ENCODE assay signal across 8 cellular contexts in the genomic region with DNA sequence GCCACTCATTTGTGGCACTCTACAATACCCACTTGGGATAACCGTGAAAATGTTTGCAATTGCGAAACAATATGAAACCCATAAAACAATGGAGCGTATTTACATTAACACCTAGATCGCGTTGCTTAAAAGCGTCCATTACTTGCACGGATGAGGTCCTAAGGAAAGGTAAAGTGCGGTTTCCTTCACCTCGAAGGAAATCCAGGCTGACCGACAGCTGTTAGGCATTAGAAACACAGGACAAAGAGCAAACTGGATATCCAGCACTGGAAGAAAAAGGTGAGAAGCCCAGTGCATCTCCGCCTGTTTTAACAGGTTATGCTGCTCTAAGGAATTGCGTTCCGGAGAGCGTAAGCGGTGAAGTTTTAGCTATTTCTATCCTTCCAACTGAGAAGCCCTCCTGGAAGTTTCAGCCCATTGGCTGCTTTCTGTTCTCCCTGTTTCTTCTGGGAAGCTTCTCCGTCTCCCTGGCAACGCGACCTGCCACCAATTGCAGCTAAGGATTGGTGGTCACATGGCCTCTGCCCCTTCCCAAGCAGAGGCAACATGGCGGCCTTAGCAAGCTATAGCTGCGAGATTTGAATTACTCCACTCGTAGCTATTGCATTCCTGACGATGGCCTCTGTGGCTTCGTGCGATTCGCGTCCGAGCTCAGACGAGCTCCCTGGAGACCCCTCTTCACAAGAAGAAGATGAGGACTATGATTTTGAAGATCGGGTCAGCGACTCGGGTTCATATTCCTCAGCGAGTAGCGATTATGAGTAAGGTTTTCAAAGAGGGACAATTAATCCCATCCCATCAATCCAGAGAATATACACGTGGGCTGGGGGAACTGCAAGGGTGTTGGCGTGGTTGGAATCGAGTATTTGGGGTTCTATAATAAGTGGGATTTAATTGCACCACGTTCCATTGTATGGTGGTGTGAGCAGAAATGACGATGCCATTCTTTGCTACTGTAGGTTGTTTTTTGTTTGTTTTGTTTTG. TPM values are rescaled to one million over a fixed set of nuclear protein-coding genes. Genes with fewer than 3 reads are reported as not detected.
A peak's percentile ranks its signal among the peaks of the same experiment; 100 is the strongest.
DNase-seq lines count a peak whose midpoint lies in the region; ATAC-seq lines count a peak whose summit lies in the region.

A gene (plus strand): TSS at position 538 of the 984 bp plus-strand sequence. CDS start 78 bp downstream, at position 616.

- no peaks in the 10 kb centered on the region for H3K9me3 Mint-ChIP-seq in activated naive CD8-positive, alpha-beta T cell treated with anti-CD3 and anti-CD28 coated beads, Interleukin-2, amount 10 ng/mL, durations not matched to agents 7 days and 5 days

- peak; percentile 88 for DNase-seq in COLO668 (lab: John Stamatoyannopoulos, UW; ENCODE audit: unreplicated experiment)
- DNase-seq in NCI-H69 (lab: John Stamatoyannopoulos, UW), result peak; percentile 92
- peak; percentile 46 for DNase-seq in activated naive CD8-positive, alpha-beta T cell treated with anti-CD3 and anti-CD28 coated beads, Interleukin-2, amount 10 ng/mL, durations not matched to agents 7 days and 5 days
- peak; percentile 90 to 99 (median 96) for DNase-seq in head of caudate nucleus
- no peak for DNase-seq in NK-92 treated with Interleukin-12 subunit alpha and Interleukin-12 subunit beta, amount 100 ng/mL, for 24 hours (lab: John Stamatoyannopoulos, UW)

- peak within 1 kb of the TSS; percentile 88 for H2AFZ ChIP-seq in neuron (ENCODE audit: low read depth, low read length)

- peak within 1 kb of the TSS; percentile 81 for H3K4me3 ChIP-seq in neuron (ENCODE audit: low read length)

- peaks cover 10% of the 10 kb centered on the region for H3K36me3 ChIP-seq in neuron (ENCODE audit: insufficient read depth, low read length)

- peak within 1 kb of the TSS; percentile 74 for H3K4me3 Mint-ChIP-seq in activated naive CD8-positive, alpha-beta T cell treated with anti-CD3 and anti-CD28 coated beads, Interleukin-2, amount 10 ng/mL, durations not matched to agents 7 days and 5 days

- no peaks in the 10 kb centered on the region for H3K9me3 ChIP-seq in neuron (ENCODE audit: low read length)

- peak; percentile 99 for ATAC-seq in GM19463 (IDR thresholded peaks at IDR 0.05; ENCODE audit: unreplicated experiment)
- peak; percentile 97 for ATAC-seq in HG03558 (IDR thresholded peaks at IDR 0.05; ENCODE audit: extremely low read depth, unreplicated experiment)
- ATAC-seq in activated naive CD8-positive, alpha-beta T cell treated with anti-CD3 and anti-CD28 coated beads, Interleukin-2, amount 10 ng/mL, durations not matched to agents 7 days and 5 days (ENCODE audit: low read depth), result peak; percentile 88

- POLR2A ChIA-PET in activated naive CD8-positive, alpha-beta T cell treated with anti-CD3 and anti-CD28 coated beads, Interleukin-2, amount 10 ng/mL, durations not matched to agents 7 days and 5 days (lab: Charles Lee), result no interaction called here

- peaks cover 16% of the 10 kb centered on the region for H3K4me1 ChIP-seq in neuron (ENCODE audit: insufficient read depth, low read length)

- peaks cover 40% of the 10 kb centered on the region for H3K27me3 Mint-ChIP-seq in activated naive CD8-positive, alpha-beta T cell treated with anti-CD3 and anti-CD28 coated beads, Interleukin-2, amount 10 ng/mL, durations not matched to agents 7 days and 5 days

- no peaks in the 10 kb centered on the region for H3K36me3 Mint-ChIP-seq in activated naive CD8-positive, alpha-beta T cell treated with anti-CD3 and anti-CD28 coated beads, Interleukin-2, amount 10 ng/mL, durations not matched to agents 7 days and 5 days

- H3K4me1 Mint-ChIP-seq in activated naive CD8-positive, alpha-beta T cell treated with anti-CD3 and anti-CD28 coated beads, Interleukin-2, amount 10 ng/mL, durations not matched to agents 7 days and 5 days, result peaks cover 9% of the 10 kb centered on the region

- no peaks in the 10 kb centered on the region for H3K27me3 ChIP-seq in neuron (ENCODE audit: insufficient read depth, low read length)

- intact Hi-C loops in head of caudate nucleus (cut with DNase I), result no loop called here

- H3K27ac Mint-ChIP-seq in activated naive CD8-positive, alpha-beta T cell treated with anti-CD3 and anti-CD28 coated beads, Interleukin-2, amount 10 ng/mL, durations not matched to agents 7 days and 5 days, result no peak within 1 kb of the TSS

RNA-seq across cellular contexts. Expression of the gene that starts here (rescaled TPM):
- total RNA-seq in activated naive CD8-positive, alpha-beta T cell treated with anti-CD3 and anti-CD28 coated beads, Interleukin-2, amount 10 ng/mL, durations not matched to agents 7 days and 5 days, result under 1 TPM; 0.06 to 0.17 TPM

Comparison
In these comparisons a context has a peak if more than half of its experiments do, and no peak if none do; other contexts are left out.
1. Peak in DNase-seq and ATAC-seq in activated naive CD8-positive, alpha-beta T cell treated with anti-CD3 and anti-CD28 coated beads, Interleukin-2, amount 10 ng/mL, durations not matched to agents 7 days and 5 days; RNA of the gene not detected or under 1 TPM.